Comparison of ENCODE assay signal across 1 cellular context in genomic region chr10:119522747-119523426, GRCh38.
TF ChIP-seq lines count a peak whose summit lies in the region.

No MANE protein-coding gene starts in this region.

TF ChIP-seq in SK-N-SH treated with all-trans-retinoic acid at 6 μM for 48 hours, 23 proteins besides CTCF, POLR2A, EP300 and RAD21 (continued from another document):
- no peak for TF ChIP-seq POU6F1 (CRISPR knock-in tag; IDR thresholded peaks at IDR 0.05; ENCODE audit: borderline replicate concordance, low read depth)
- TF ChIP-seq PATZ1 (CRISPR knock-in tag; IDR thresholded peaks at IDR 0.05; ENCODE audit: borderline replicate concordance): no peak
